ENCODE assay signal across 1 cellular context in genomic region chr22:47269689-47270088, GRCh38.
TF ChIP-seq lines count a peak whose summit lies in the region.

No MANE protein-coding gene starts in this region.

TF ChIP-seq in liver, 16 proteins besides CTCF, POLR2A, EP300 and RAD21 (continued from another document):
- TF ChIP-seq, protein P1, sequence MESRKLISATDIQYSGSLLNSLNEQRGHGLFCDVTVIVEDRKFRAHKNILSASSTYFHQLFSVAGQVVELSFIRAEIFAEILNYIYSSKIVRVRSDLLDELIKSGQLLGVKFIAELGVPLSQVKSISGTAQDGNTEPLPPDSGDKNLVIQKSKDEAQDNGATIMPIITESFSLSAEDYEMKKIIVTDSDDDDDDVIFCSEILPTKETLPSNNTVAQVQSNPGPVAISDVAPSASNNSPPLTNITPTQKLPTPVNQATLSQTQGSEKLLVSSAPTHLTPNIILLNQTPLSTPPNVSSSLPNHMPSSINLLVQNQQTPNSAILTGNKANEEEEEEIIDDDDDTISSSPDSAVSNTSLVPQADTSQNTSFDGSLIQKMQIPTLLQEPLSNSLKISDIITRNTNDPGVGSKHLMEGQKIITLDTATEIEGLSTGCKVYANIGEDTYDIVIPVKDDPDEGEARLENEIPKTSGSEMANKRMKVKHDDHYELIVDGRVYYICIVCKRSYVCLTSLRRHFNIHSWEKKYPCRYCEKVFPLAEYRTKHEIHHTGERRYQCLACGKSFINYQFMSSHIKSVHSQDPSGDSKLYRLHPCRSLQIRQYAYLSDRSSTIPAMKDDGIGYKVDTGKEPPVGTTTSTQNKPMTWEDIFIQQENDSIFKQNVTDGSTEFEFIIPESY (IDR thresholded peaks at IDR 0.05): no peak
- TF ChIP-seq FOXA2 (IDR thresholded peaks at IDR 0.05) (no peak), TAF1 (conservative IDR thresholded peaks at IDR 0.05) (no peak), NR2F2 (IDR thresholded peaks at IDR 0.05) (no peak)
